Comparison of ENCODE assay signal across 8 cellular contexts in the genomic region with DNA sequence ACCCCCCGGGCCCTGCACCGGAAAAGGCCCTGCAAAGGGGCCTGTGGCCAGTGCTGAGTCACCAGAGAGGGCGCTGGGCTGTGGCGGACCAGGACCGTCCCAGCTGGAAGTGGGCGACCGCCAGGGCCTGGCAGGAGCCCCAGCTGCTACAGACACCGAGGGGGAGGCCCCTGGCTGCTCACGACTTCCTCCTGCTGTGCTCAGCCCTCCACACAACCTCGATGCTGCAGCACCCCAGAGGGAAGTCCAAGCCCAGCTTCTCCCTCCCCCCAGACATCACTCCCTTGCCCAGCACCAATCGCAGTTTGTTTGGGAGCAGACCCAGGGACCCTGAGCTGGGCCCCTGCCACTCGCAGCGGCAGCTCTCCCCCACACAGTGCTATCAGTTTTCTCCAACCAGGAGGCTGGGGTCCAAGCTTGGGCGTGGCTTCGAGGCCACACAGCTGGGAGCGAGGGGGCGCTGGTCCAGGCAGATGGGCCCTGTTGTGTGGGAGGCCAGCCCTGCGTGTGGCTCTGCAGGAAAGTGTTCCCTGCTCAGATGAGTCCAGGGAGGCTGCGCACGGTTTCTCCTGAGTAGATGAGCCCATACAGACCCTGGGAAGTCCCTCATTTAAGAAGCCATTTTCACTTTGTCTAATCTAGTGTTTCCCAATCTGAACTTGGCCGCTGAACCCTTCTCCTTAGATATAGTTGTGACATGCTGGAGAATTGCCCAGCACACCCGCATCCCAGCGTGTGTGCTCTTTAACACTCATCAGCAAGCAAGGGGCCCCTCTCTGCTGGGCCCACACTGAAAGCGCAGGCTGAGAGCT. TPM values are rescaled to one million over a fixed set of nuclear protein-coding genes. Genes with fewer than 3 reads are reported as not detected.
DNase-seq lines count a peak whose midpoint lies in the region; ATAC-seq, FAIRE-seq and TF ChIP-seq lines count a peak whose summit lies in the region.

No MANE protein-coding gene starts in this region.

- no TSS peak for BruUV-seq in K562 (replicated peaks; lab: Mats Ljungman, UMichigan)

- peak overlapping the region; percentile 88 for H3K4me3 Mint-ChIP-seq in CD4-positive, alpha-beta T cell

- H3K4me1 Mint-ChIP-seq in CD4-positive, alpha-beta T cell (ENCODE audit: low read depth): peaks cover 68% of the 10 kb centered on the region

- CTCF ChIA-PET in CD4-positive, alpha-beta T cell (lab: Charles Lee): interaction anchor here (0.6 to 8.6 kb wide), 6 partner anchors 9 to 95 kb away, joined by 3 to 49 read pairs (median 10); partner anchors contain the start of gene GGA1
- CTCF ChIA-PET in K562 (lab: Yijun Ruan, JAX; ENCODE audit: low intra/inter-chr PET ratio): no interaction called here

- H3K9me3 Mint-ChIP-seq in CD4-positive, alpha-beta T cell: no peaks in the 10 kb centered on the region

- TF ChIP-seq POLR2A in K562 (conservative IDR thresholded peaks at IDR 0.05) (peak; percentile 45), gastrocnemius medialis (IDR thresholded peaks at IDR 0.05) (no peak)

- H3K4me1 ChIP-seq in SJCRH30 (peaks cover 47% of the 10 kb centered on the region), K562 (replicated peaks in 1 of 2; ENCODE audit: control insufficient read depth in 2 of 2, insufficient read depth in 2 of 2, low read length in 2 of 2) (peaks cover 39 to 78% of the 10 kb centered on the region in 2 experiments), gastrocnemius medialis (peaks cover 23 to 26% of the 10 kb centered on the region in 2 donors)

- H3K9me1 ChIP-seq in K562 (ENCODE audit: control insufficient read depth, insufficient read depth, low read length): no peaks in the 10 kb centered on the region

- TF ChIP-seq RAD21 in K562 (CRISPR knock-in tag; conservative IDR thresholded peaks at IDR 0.05 in 1 of 2, IDR thresholded peaks at IDR 0.05 in 1 of 2): no peak

- H2AFZ ChIP-seq in K562 (ENCODE audit: low read depth, low read length): peak overlapping the region; percentile 76

- no peaks in the 10 kb centered on the region for H4K20me1 ChIP-seq in K562 (replicated peaks; ENCODE audit: control insufficient read depth, insufficient read depth, low read length)

- H3K9me3 ChIP-seq in CD4-positive, alpha-beta T cell (ENCODE audit: control insufficient read depth, low read length): no peaks in the 10 kb centered on the region
- H3K9me3 ChIP-seq in SJCRH30 (replicated peaks): no peaks in the 10 kb centered on the region
- H3K9me3 ChIP-seq in K562 (replicated peaks; ENCODE audit: control insufficient read depth, insufficient read depth, low read depth, low read length): no peaks in the 10 kb centered on the region
- no peaks in the 10 kb centered on the region for H3K9me3 ChIP-seq in gastrocnemius medialis

- H3K9ac ChIP-seq in K562 (ENCODE audit: insufficient read depth in 1 of 2, low read depth in 2 of 2, low read length in 2 of 2): peak overlapping the region; percentile 50 to 82

- peak; percentile 91 for FAIRE-seq in K562 (lab: Jason Lieb, UNC)

- POLR2A ChIA-PET in CD4-positive, alpha-beta T cell (lab: Charles Lee): interaction anchor here (0.8 to 5.2 kb wide), 11 partner anchors 9 to 52 kb away, joined by 3 to 43 read pairs (median 6); partner anchors contain the start of genes GGA1, LGALS1, NOL12 and PDXP
- POLR2A ChIA-PET in K562 (lab: Yijun Ruan, JAX): interaction anchor here (0.5 to 1.1 kb wide), 5 partner anchors 9 to 129 kb away, joined by 3 to 6 read pairs (median 3); no protein-coding TSS in a partner anchor

- ATAC-seq in CD4-positive, alpha-beta T cell (ENCODE audit: poor library complexity): peak; percentile 61
- ATAC-seq in GM19328 (IDR thresholded peaks at IDR 0.05; ENCODE audit: unreplicated experiment): peak; percentile 41
- ATAC-seq in HG03354 (IDR thresholded peaks at IDR 0.05; ENCODE audit: poor library complexity, severe bottlenecking, unreplicated experiment): peak; percentile 62
- ATAC-seq in K562: peak; percentile 68
- ATAC-seq in gastrocnemius medialis: peak; percentile 56 to 62

- peaks cover 11% of the 10 kb centered on the region for H3K36me3 Mint-ChIP-seq in CD4-positive, alpha-beta T cell (ENCODE audit: low read depth)

- no peaks in the 10 kb centered on the region for H3K79me2 ChIP-seq in K562 (ENCODE audit: control insufficient read depth, insufficient read depth, low read length)

- no peak for TF ChIP-seq CTCF in CD4-positive, alpha-beta T cell (IDR thresholded peaks at IDR 0.05)
- TF ChIP-seq CTCF in K562 (IDR thresholded peaks at IDR 0.05 in 2 of 3, conservative IDR thresholded peaks at IDR 0.05 in 1 of 3; ENCODE audit: insufficient read depth in 2 of 3, low read depth in 1 of 3, low read length in 3 of 3) (peak in 2 of 3 experiments; percentile 18 to 34; a peak in 4 of 6 replicates), gastrocnemius medialis (IDR thresholded peaks at IDR 0.05 in 4 of 5, conservative IDR thresholded peaks at IDR 0.05 in 1 of 5) (peak in 1 of 5 experiments; percentile 29)

- no peaks in the 10 kb centered on the region for H3K27me3 Mint-ChIP-seq in CD4-positive, alpha-beta T cell

- DNase-seq in CD4-positive, alpha-beta T cell: peak in 7 of 10 experiments; percentile 44 to 59 (median 48)
- DNase-seq in SJCRH30 (peak; percentile 93 to 94), K562 (ENCODE audit: extremely low read depth in 1 of 4, low spot score in 3 of 4) (peak; percentile 78 to 89 (median 78)), iPS-NIHi11 (ENCODE audit: low spot score) (peak; percentile 81), gastrocnemius medialis (peak; percentile 52 to 78), NCI-H128 (lab: John Stamatoyannopoulos, UW; ENCODE audit: unreplicated experiment) (no peak)

- no peak for TF ChIP-seq EP300 in K562 (IDR thresholded peaks at IDR 0.05; ENCODE audit: low read length)

- H3K4me2 ChIP-seq in K562 (ENCODE audit: insufficient read depth, low read length): peak overlapping the region; percentile 74

- no peaks in the 10 kb centered on the region for H3K27me3 ChIP-seq in CD4-positive, alpha-beta T cell (ENCODE audit: control insufficient read depth, insufficient read depth, low read length)
- H3K27me3 ChIP-seq in SJCRH30 (no peaks in the 10 kb centered on the region), K562 (ENCODE audit: control insufficient read depth in 2 of 2, insufficient read depth in 2 of 2, low read length in 2 of 2) (no peaks in the 10 kb centered on the region), gastrocnemius medialis (peaks cover 0 to 2% (median 0%) of the 10 kb centered on the region in 3 donors)

- intact Hi-C loops in CD4-positive, alpha-beta T cell (cut with DNase I, micrococcal nuclease): no loop called here
- intact Hi-C loops in K562 (cut with micrococcal nuclease): no loop called here
- intact Hi-C loops in gastrocnemius medialis (cut with DNase I; ENCODE audit: low total_unique reads): no loop called here

- H3K4me3 ChIP-seq in SJCRH30: peak overlapping the region; percentile 26
- H3K4me3 ChIP-seq in K562: 0 out of 2 replicates have a peak overlapping the region, but pooled peaks have one; percentile 16
- H3K4me3 ChIP-seq in gastrocnemius medialis: peak overlapping the region; percentile 15 to 48 (median 32)

- H3K27ac ChIP-seq in CD4-positive, alpha-beta T cell (ENCODE audit: low read depth, low read length): peak overlapping the region; percentile 65
- H3K27ac ChIP-seq in SJCRH30 (peak overlapping the region; percentile 67), K562 (ENCODE audit: extremely low read depth, low read depth, low read length) (peak overlapping the region; percentile 77), gastrocnemius medialis (peak overlapping the region; percentile 56 to 82 (median 74))

- in situ Hi-C loops in K562 (cut with MboI) (no loop called here), gastrocnemius medialis (cut with MboI; ENCODE audit: low sequenced_read_pairs in 4 of 4) (loop anchor here in 1 of 4 donors (25.0 kb wide), 1 partner anchor 153 kb away; no protein-coding TSS in a partner anchor)

- WGBS in K562 (ENCODE audit: insufficient coverage, low coverage, missing lambda C conversion rate): 2% methylated on average over 16 of the region's 24 CpGs

- H3K36me3 ChIP-seq in SJCRH30 (no peaks in the 10 kb centered on the region), K562 (ENCODE audit: control insufficient read depth, insufficient read depth, low read length) (peaks cover 28% of the 10 kb centered on the region; the same call in 2 of the 3 replicates), gastrocnemius medialis (peaks cover 0 to 31% of the 10 kb centered on the region in 2 donors)

- peak overlapping the region; percentile 94 for H3K27ac Mint-ChIP-seq in CD4-positive, alpha-beta T cell

RNA-seq across cellular contexts. Expression of gene SH3BP1, which starts 5.6 kb away (rescaled TPM):
- total RNA-seq in CD4-positive, alpha-beta T cell: 10 to 100 TPM; 46.9 to 49.0 TPM
- total RNA-seq in SJCRH30 (2014; rRNA removed; shearing (Covaris generic)): 6.1 and 6.3 TPM in 2 replicates
- 27.4 and 84.8 TPM in 2 replicates for total RNA-seq in K562 (2011; cell fraction: chromatin; rRNA removed; ENCODE audit: low replicate concordance)
- total RNA-seq in K562 (2011; cell fraction: nucleolus; rRNA removed): 40.0 and 41.0 TPM in 2 replicates
- total RNA-seq in K562 (2011; cell fraction: nucleoplasm; rRNA removed): 21.5 and 25.7 TPM in 2 replicates
- total RNA-seq in K562 (2014; rRNA removed) (18.6 and 21.2 TPM in 2 replicates), K562 (2014; rRNA removed; fragmentation: Illumina TruSeq; extraction: Trizol) (7.4 and 9.7 TPM in 2 replicates), K562 (2015; rRNA removed; fragmentation: Illumina TruSeq; extraction: Trizol) (9.3 and 9.4 TPM in 2 replicates), K562 (2021) (29.9 and 36.2 TPM in 2 replicates), gastrocnemius medialis (1 to 10 TPM in 3 of 4 donors, not detected in 1; 1.1 to 1.8 (median 1.6) TPM)
- polyA plus RNA-seq in K562 (2011; rRNA removed) (11.5 and 14.9 TPM in 2 replicates), K562 (2014; fragmentation: Illumina TruSeq; extraction: Trizol) (32.1 and 36.0 TPM in 2 replicates), K562 (2014; fragmentation: Nextera tagmentation; extraction: Ambion mirVana) (under 1 TPM; 0.10 to 0.17 TPM), K562 (2014; rRNA removed) (8.7 and 10.4 TPM in 2 replicates)
- polyA plus RNA-seq in K562 (2011; cell fraction: cytosol; rRNA removed): 10.1 and 21.2 TPM in 2 replicates
- polyA plus RNA-seq in K562 (2011; cell fraction: nucleus; rRNA removed): 23.7 and 33.6 TPM in 2 replicates
- 34.0 and 58.5 TPM in 2 replicates for polyA plus RNA-seq in K562 (2012)
- polyA minus RNA-seq in K562 (2011; rRNA and poly(A)+ RNA removed): 16.7 and 17.5 TPM in 2 replicates
- polyA minus RNA-seq in K562 (2011; cell fraction: cytosol; rRNA and poly(A)+ RNA removed): 12.7 and 19.9 TPM in 2 replicates
- 13.7 and 15.5 TPM in 2 replicates for polyA minus RNA-seq in K562 (2011; cell fraction: nucleus; rRNA and poly(A)+ RNA removed)

RNA-seq across cellular contexts. Expression of gene PDXP, which starts 24.6 kb away (rescaled TPM):
- 1 to 10 TPM; 1.5 TPM for total RNA-seq in CD4-positive, alpha-beta T cell
- total RNA-seq in SJCRH30 (2014; rRNA removed; shearing (Covaris generic)): 43.3 and 48.3 TPM in 2 replicates
- total RNA-seq in K562 (2011; cell fraction: chromatin; rRNA removed; ENCODE audit: low replicate concordance): 8.1 and 23.1 TPM in 2 replicates
- total RNA-seq in K562 (2011; cell fraction: nucleolus; rRNA removed): 20.8 and 21.3 TPM in 2 replicates
- total RNA-seq in K562 (2011; cell fraction: nucleoplasm; rRNA removed): 19.4 and 21.3 TPM in 2 replicates
- total RNA-seq in K562 (2014; rRNA removed) (38.8 and 55.8 TPM in 2 replicates), K562 (2014; rRNA removed; fragmentation: Illumina TruSeq; extraction: Trizol) (27.6 and 29.0 TPM in 2 replicates), K562 (2015; rRNA removed; fragmentation: Illumina TruSeq; extraction: Trizol) (30.9 and 32.5 TPM in 2 replicates), K562 (2021) (47.5 and 50.0 TPM in 2 replicates), gastrocnemius medialis (10 to 100 TPM; 10.3 to 28.7 (median 16.6) TPM)
- polyA plus RNA-seq in K562 (2011; rRNA removed) (42.8 and 51.4 TPM in 2 replicates), K562 (2014; fragmentation: Illumina TruSeq; extraction: Trizol) (54.2 and 62.3 TPM in 2 replicates), K562 (2014; fragmentation: Nextera tagmentation; extraction: Ambion mirVana) (10 to 100 TPM in 1 of 2 experiments, 1 to 10 TPM in 1; 7.9 to 11.8 TPM), K562 (2014; rRNA removed) (45.7 and 47.8 TPM in 2 replicates)
- polyA plus RNA-seq in K562 (2011; cell fraction: cytosol; rRNA removed): 73.7 and 106 TPM in 2 replicates
- polyA plus RNA-seq in K562 (2011; cell fraction: nucleus; rRNA removed): 34.8 and 35.2 TPM in 2 replicates
- 25.7 and 42.5 TPM in 2 replicates for polyA plus RNA-seq in K562 (2012)
- polyA minus RNA-seq in K562 (2011; rRNA and poly(A)+ RNA removed): 21.5 and 27.1 TPM in 2 replicates
- 30.1 and 30.4 TPM in 2 replicates for polyA minus RNA-seq in K562 (2011; cell fraction: cytosol; rRNA and poly(A)+ RNA removed)
- 8.6 and 12.3 TPM in 2 replicates for polyA minus RNA-seq in K562 (2011; cell fraction: nucleus; rRNA and poly(A)+ RNA removed)

RNA-seq across cellular contexts. Expression of gene GGA1, which starts 25.3 kb away (rescaled TPM):
- 10 to 100 TPM; 57.0 to 60.9 TPM for total RNA-seq in CD4-positive, alpha-beta T cell
- total RNA-seq in SJCRH30 (2014; rRNA removed; shearing (Covaris generic)): 25.1 and 34.1 TPM in 2 replicates
- total RNA-seq in K562 (2011; cell fraction: chromatin; rRNA removed; ENCODE audit: low replicate concordance): 235 and 500 TPM in 2 replicates
- total RNA-seq in K562 (2011; cell fraction: nucleolus; rRNA removed): 281 and 297 TPM in 2 replicates
- total RNA-seq in K562 (2011; cell fraction: nucleoplasm; rRNA removed): 245 and 253 TPM in 2 replicates
- 48.0 and 51.3 TPM in 2 replicates for total RNA-seq in K562 (2014; rRNA removed)
- total RNA-seq in K562 (2014; rRNA removed; fragmentation: Illumina TruSeq; extraction: Trizol): 19.7 and 24.2 TPM in 2 replicates
- total RNA-seq in K562 (2015; rRNA removed; fragmentation: Illumina TruSeq; extraction: Trizol): 29.9 and 31.1 TPM in 2 replicates
- total RNA-seq in K562 (2021): 57.1 and 61.3 TPM in 2 replicates
- polyA plus RNA-seq in K562 (2011; rRNA removed): 50.4 and 53.3 TPM in 2 replicates
- 27.8 and 56.0 TPM in 2 replicates for polyA plus RNA-seq in K562 (2011; cell fraction: cytosol; rRNA removed)
- polyA plus RNA-seq in K562 (2011; cell fraction: nucleus; rRNA removed): 156 and 291 TPM in 2 replicates
- polyA plus RNA-seq in K562 (2012): 41.4 and 63.8 TPM in 2 replicates
- 31.6 and 42.5 TPM in 2 replicates for polyA plus RNA-seq in K562 (2014; fragmentation: Illumina TruSeq; extraction: Trizol)
- polyA plus RNA-seq in K562 (2014; fragmentation: Nextera tagmentation; extraction: Ambion mirVana): 1 to 10 TPM; 1.5 to 1.9 TPM
- polyA plus RNA-seq in K562 (2014; rRNA removed): 69.5 and 71.3 TPM in 2 replicates
- polyA minus RNA-seq in K562 (2011; rRNA and poly(A)+ RNA removed): 26.8 and 33.7 TPM in 2 replicates
- 20.7 and 22.7 TPM in 2 replicates for polyA minus RNA-seq in K562 (2011; cell fraction: cytosol; rRNA and poly(A)+ RNA removed)
- 56.9 and 57.8 TPM in 2 replicates for polyA minus RNA-seq in K562 (2011; cell fraction: nucleus; rRNA and poly(A)+ RNA removed)
- total RNA-seq in gastrocnemius medialis: 10 to 100 TPM; 39.0 to 48.8 (median 45.0) TPM

RNA-seq across cellular contexts. Expression of gene LGALS1, which starts 41.5 kb away (rescaled TPM):
- total RNA-seq in CD4-positive, alpha-beta T cell: 10 to 100 TPM; 85.1 to 93.7 TPM
- total RNA-seq in SJCRH30 (2014; rRNA removed; shearing (Covaris generic)): 671 and 890 TPM in 2 replicates
- total RNA-seq in K562 (2011; cell fraction: chromatin; rRNA removed; ENCODE audit: low replicate concordance): 14.2 and 41.4 TPM in 2 replicates
- 152 and 183 TPM in 2 replicates for total RNA-seq in K562 (2011; cell fraction: nucleolus; rRNA removed)
- total RNA-seq in K562 (2011; cell fraction: nucleoplasm; rRNA removed): 99.6 and 131 TPM in 2 replicates
- total RNA-seq in K562 (2014; rRNA removed): 373 and 487 TPM in 2 replicates
- 94.3 and 160 TPM in 2 replicates for total RNA-seq in K562 (2014; rRNA removed; fragmentation: Illumina TruSeq; extraction: Trizol)
- 455 and 466 TPM in 2 replicates for total RNA-seq in K562 (2015; rRNA removed; fragmentation: Illumina TruSeq; extraction: Trizol)
- total RNA-seq in K562 (2021): 330 and 373 TPM in 2 replicates
- polyA plus RNA-seq in K562 (2011; rRNA removed): 800 and 995 TPM in 2 replicates
- 1,618 and 2,500 TPM in 2 replicates for polyA plus RNA-seq in K562 (2011; cell fraction: cytosol; rRNA removed)
- polyA plus RNA-seq in K562 (2011; cell fraction: nucleus; rRNA removed): 492 and 635 TPM in 2 replicates
- polyA plus RNA-seq in K562 (2012): 1,292 and 1,616 TPM in 2 replicates
- polyA plus RNA-seq in K562 (2014; fragmentation: Illumina TruSeq; extraction: Trizol): 189 and 298 TPM in 2 replicates
- polyA plus RNA-seq in K562 (2014; fragmentation: Nextera tagmentation; extraction: Ambion mirVana): 100 to 1,000 TPM; 240 to 301 TPM
- 474 and 680 TPM in 2 replicates for polyA plus RNA-seq in K562 (2014; rRNA removed)
- 187 and 354 TPM in 2 replicates for polyA minus RNA-seq in K562 (2011; rRNA and poly(A)+ RNA removed)
- polyA minus RNA-seq in K562 (2011; cell fraction: cytosol; rRNA and poly(A)+ RNA removed): 194 and 200 TPM in 2 replicates
- polyA minus RNA-seq in K562 (2011; cell fraction: nucleus; rRNA and poly(A)+ RNA removed): 64.1 and 86.9 TPM in 2 replicates
- total RNA-seq in gastrocnemius medialis: 1,000 to 10,000 TPM in 3 of 4 donors, 100 to 1,000 TPM in 1; 561 to 1,888 (median 1,101) TPM

RNA-seq across cellular contexts. Expression of gene NOL12, which starts 52.2 kb away (rescaled TPM):
- total RNA-seq in CD4-positive, alpha-beta T cell: 10 to 100 TPM; 24.3 to 26.2 TPM
- total RNA-seq in SJCRH30 (2014; rRNA removed; shearing (Covaris generic)): 26.2 and 28.3 TPM in 2 replicates
- 24.1 and 61.4 TPM in 2 replicates for total RNA-seq in K562 (2011; cell fraction: chromatin; rRNA removed; ENCODE audit: low replicate concordance)
- 43.3 and 44.0 TPM in 2 replicates for total RNA-seq in K562 (2011; cell fraction: nucleolus; rRNA removed)
- 30.8 and 31.2 TPM in 2 replicates for total RNA-seq in K562 (2011; cell fraction: nucleoplasm; rRNA removed)
- total RNA-seq in K562 (2014; rRNA removed) (40.9 and 42.2 TPM in 2 replicates), K562 (2014; rRNA removed; fragmentation: Illumina TruSeq; extraction: Trizol) (8.4 and 13.9 TPM in 2 replicates), K562 (2015; rRNA removed; fragmentation: Illumina TruSeq; extraction: Trizol) (29.1 and 33.7 TPM in 2 replicates), K562 (2021) (26.8 and 28.5 TPM in 2 replicates), gastrocnemius medialis (10 to 100 TPM; 10.0 to 21.7 (median 16.6) TPM)
- polyA plus RNA-seq in K562 (2011; rRNA removed) (17.2 and 19.8 TPM in 2 replicates), K562 (2014; fragmentation: Illumina TruSeq; extraction: Trizol) (33.6 and 34.3 TPM in 2 replicates), K562 (2014; fragmentation: Nextera tagmentation; extraction: Ambion mirVana) (10 to 100 TPM in 1 of 2 experiments, 1 to 10 TPM in 1; 2.8 to 10.5 TPM), K562 (2014; rRNA removed) (40.8 and 41.4 TPM in 2 replicates)
- 19.6 and 24.7 TPM in 2 replicates for polyA plus RNA-seq in K562 (2011; cell fraction: cytosol; rRNA removed)
- polyA plus RNA-seq in K562 (2011; cell fraction: nucleus; rRNA removed): 38.3 and 48.3 TPM in 2 replicates
- polyA plus RNA-seq in K562 (2012): 25.1 and 27.1 TPM in 2 replicates
- polyA minus RNA-seq in K562 (2011; rRNA and poly(A)+ RNA removed): 7.3 and 8.8 TPM in 2 replicates
- polyA minus RNA-seq in K562 (2011; cell fraction: cytosol; rRNA and poly(A)+ RNA removed): 8.7 and 12.7 TPM in 2 replicates
- 7.2 and 10.0 TPM in 2 replicates for polyA minus RNA-seq in K562 (2011; cell fraction: nucleus; rRNA and poly(A)+ RNA removed)
